ENCODE assay signal across 1 cellular context in genomic region chr6:32096394-32097258, GRCh38.
A peak's percentile ranks its signal among the peaks of the same experiment; 100 is the strongest.
TF ChIP-seq lines count a peak whose summit lies in the region.

No MANE protein-coding gene starts in this region.

TF ChIP-seq in K562, 482 proteins besides CTCF, POLR2A, EP300 and RAD21:
- TF ChIP-seq FUS (optimal IDR thresholded peaks at IDR 0.05; ENCODE audit: low read depth, low read length) (peak; percentile 20), ZNF57 (CRISPR knock-in tag; IDR thresholded peaks at IDR 0.05) (no peak), ETV5 (CRISPR knock-in tag; IDR thresholded peaks at IDR 0.05; ENCODE audit: low read depth) (no peak), ZBTB33 (CRISPR knock-in tag; IDR thresholded peaks at IDR 0.05) (peak; percentile 87), ZBTB2 (IDR thresholded peaks at IDR 0.05) (no peak), ZC3H4 (CRISPR knock-in tag; IDR thresholded peaks at IDR 0.05; ENCODE audit: borderline replicate concordance) (no peak), CBX5 (IDR thresholded peaks at IDR 0.05; ENCODE audit: borderline replicate concordance, low read depth) (no peak), MYNN (IDR thresholded peaks at IDR 0.05) (no peak), MYNN (CRISPR knock-in tag; IDR thresholded peaks at IDR 0.05) (no peak), PBX2 (CRISPR knock-in tag; IDR thresholded peaks at IDR 0.05; ENCODE audit: low read depth) (no peak), PBX2 (tag; conservative IDR thresholded peaks at IDR 0.05; ENCODE audit: low read depth) (no peak), ZBTB11 (CRISPR knock-in tag; IDR thresholded peaks at IDR 0.05) (no peak)
